ENCODE assay signal across 21 cellular contexts in the genomic region with DNA sequence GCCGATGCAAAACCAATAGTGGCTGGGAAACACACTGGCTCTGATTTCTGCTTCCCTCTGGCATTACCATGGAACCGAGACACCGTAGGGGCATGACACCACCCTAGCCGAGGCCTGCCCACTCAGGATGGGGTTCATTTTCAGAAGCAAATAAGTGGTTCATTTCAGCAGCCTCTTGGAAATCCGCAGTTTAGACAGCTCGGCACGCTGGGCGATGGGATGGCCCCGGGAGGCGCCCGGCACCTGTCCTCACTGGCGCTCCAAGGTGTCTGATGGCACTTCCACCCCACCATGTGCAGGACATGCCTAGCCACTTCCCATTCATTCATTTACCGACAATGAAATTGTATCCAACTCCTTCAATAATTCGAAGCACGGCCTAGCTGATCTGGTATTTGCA. TPM values are rescaled to one million over a fixed set of nuclear protein-coding genes. Genes with fewer than 3 reads are reported as not detected.
"Had no signal": no experiment of that assay in that cellular context is flagged by ENCODE, and none has a peak within 500 bp of the region (broad histone marks: within the 10 kb centered on the region; RNA-seq: fewer than 3 reads in every experiment).

No MANE protein-coding gene starts in this region.

- H3K4me3 ChIP-seq: colonic mucosa, ovary, right lobe of liver, suprapubic skin, transverse colon, uterus had no signal

- H3K4me3 Mint-ChIP-seq: activated CD8-positive, alpha-beta memory T cell treated with anti-CD3 and anti-CD28 coated beads, Interleukin-2, amount 10 ng/mL, durations not matched to agents 7 days and 5 days; activated naive CD8-positive, alpha-beta T cell treated with anti-CD3 and anti-CD28 coated beads, Interleukin-2, amount 50 U/mL, for 24 hours; endodermal cell; stimulated activated naive CD8-positive, alpha-beta T cell treated with anti-CD3 and anti-CD28 coated beads, Interleukin-15, amount 100 ng/mL, for 72 hours had no signal

- H3K27me3 ChIP-seq: brain microvascular endothelial cell, colonic mucosa, ovary, right lobe of liver, suprapubic skin, transverse colon, uterus had no signal

- H3K36me3 ChIP-seq: brain microvascular endothelial cell, colonic mucosa, ovary, right lobe of liver, transverse colon, uterus had no signal

- H3K27ac Mint-ChIP-seq: activated CD8-positive, alpha-beta memory T cell treated with anti-CD3 and anti-CD28 coated beads, Interleukin-2, amount 10 ng/mL, durations not matched to agents 7 days and 5 days; activated naive CD8-positive, alpha-beta T cell treated with anti-CD3 and anti-CD28 coated beads, Interleukin-2, amount 50 U/mL, for 24 hours; endodermal cell; stimulated activated naive CD8-positive, alpha-beta T cell treated with anti-CD3 and anti-CD28 coated beads, Interleukin-15, amount 100 ng/mL, for 72 hours had no signal

- DNase-seq: activated CD4-positive, alpha-beta T cell treated with anti-CD3 and anti-CD28 coated beads, Interleukin-2, amount 50 U/mL, for 4 hours; activated CD4-positive, CD25-positive, alpha-beta regulatory T cell treated with anti-CD3 and anti-CD28 coated beads, Interleukin-2, amount 50 U/mL, for 72 hours; activated CD8-positive, alpha-beta memory T cell treated with anti-CD3 and anti-CD28 coated beads, Interleukin-2, amount 10 ng/mL, durations not matched to agents 7 days and 5 days; activated naive CD8-positive, alpha-beta T cell treated with anti-CD3 and anti-CD28 coated beads, Interleukin-2, amount 50 U/mL, for 24 hours; brain microvascular endothelial cell; central memory CD4-positive, alpha-beta T cell; colonic mucosa; endodermal cell; foreskin melanocyte; ovary; right lobe of liver; small intestine; stimulated activated CD4-positive, alpha-beta T cell treated with anti-CD3 and anti-CD28 coated beads, Interleukin-15, amount 100 ng/mL, for 24 hours; stimulated activated CD4-positive, alpha-beta T cell treated with anti-CD3 and anti-CD28 coated beads, Interleukin-2, amount 100 ng/mL, for 48 hours; stimulated activated naive CD8-positive, alpha-beta T cell treated with anti-CD3 and anti-CD28 coated beads, Interleukin-15, amount 100 ng/mL, for 72 hours; transverse colon; uterus had no signal

- H3K27me3 Mint-ChIP-seq: activated naive CD8-positive, alpha-beta T cell treated with anti-CD3 and anti-CD28 coated beads, Interleukin-2, amount 50 U/mL, for 24 hours had no signal

- H3K9me3 Mint-ChIP-seq: activated naive CD8-positive, alpha-beta T cell treated with anti-CD3 and anti-CD28 coated beads, Interleukin-2, amount 50 U/mL, for 24 hours; endodermal cell; stimulated activated naive CD8-positive, alpha-beta T cell treated with anti-CD3 and anti-CD28 coated beads, Interleukin-15, amount 100 ng/mL, for 72 hours had no signal

- H3K4me1 ChIP-seq: colonic mucosa, uterus had no signal

- ATAC-seq: activated CD8-positive, alpha-beta memory T cell treated with anti-CD3 and anti-CD28 coated beads, Interleukin-2, amount 10 ng/mL, durations not matched to agents 7 days and 5 days; activated naive CD8-positive, alpha-beta T cell treated with anti-CD3 and anti-CD28 coated beads, Interleukin-2, amount 50 U/mL, for 24 hours; left lobe of liver; stimulated activated naive CD8-positive, alpha-beta T cell treated with anti-CD3 and anti-CD28 coated beads, Interleukin-15, amount 100 ng/mL, for 72 hours had no signal

- H3K27ac ChIP-seq: brain microvascular endothelial cell, colonic mucosa, epithelial cell of prostate, ovary, right lobe of liver, suprapubic skin, transverse colon, uterus had no signal

- H3K9me3 ChIP-seq: colonic mucosa, ovary, right lobe of liver, suprapubic skin, transverse colon, uterus had no signal

RNA-seq across cellular contexts. Expression of gene KLF2, which starts 33.8 kb away (rescaled TPM):
- polyA plus RNA-seq: keratinocyte had no signal
